8 cellular contexts compared by ENCODE assay signal in the genomic region with DNA sequence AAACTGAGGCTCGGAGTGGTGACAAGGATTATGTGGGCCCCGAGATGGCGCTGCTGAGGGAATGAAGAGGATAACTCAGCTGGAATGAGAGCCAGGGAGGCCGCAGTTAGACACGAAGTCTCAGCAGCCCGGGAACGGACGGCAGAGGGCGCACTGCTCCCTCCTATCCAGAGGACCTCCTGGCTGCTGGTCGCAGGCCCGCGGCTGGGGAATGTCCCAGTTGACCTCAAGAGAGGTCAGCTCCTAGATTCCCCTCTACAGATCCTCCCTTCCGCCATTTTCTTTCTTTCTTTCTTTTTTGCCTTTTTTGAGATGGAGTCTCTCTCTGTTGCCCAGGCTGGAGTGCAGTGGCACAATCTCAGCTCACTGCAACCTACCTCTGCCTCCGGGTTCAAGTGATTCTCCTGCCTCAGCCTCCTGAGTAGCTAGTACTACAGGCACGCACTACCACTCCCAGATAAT. TPM values are rescaled to one million over a fixed set of nuclear protein-coding genes. Genes with fewer than 3 reads are reported as not detected.
DNase-seq lines count a peak whose midpoint lies in the region; ATAC-seq, FAIRE-seq and TF ChIP-seq lines count a peak whose summit lies in the region.

No MANE protein-coding gene starts in this region.

- no peaks in the 10 kb centered on the region for H3K79me2 ChIP-seq in parathyroid adenoma

- H3K4me3 ChIP-seq in Jurkat, Clone E6-1 (ENCODE audit: low read length) = no peak overlapping the region
- no peak overlapping the region for H3K4me3 ChIP-seq in RWPE2 (ENCODE audit: severe bottlenecking)
- H3K4me3 ChIP-seq in parathyroid adenoma (ENCODE audit: low read depth, low read length) = no peak overlapping the region

- H3K9me3 ChIP-seq in RWPE2 (ENCODE audit: severe bottlenecking) (peaks cover 4% of the 10 kb centered on the region), parathyroid adenoma (ENCODE audit: control insufficient read depth, low read length) (no peaks in the 10 kb centered on the region)

- H3K4me2 ChIP-seq in parathyroid adenoma (ENCODE audit: low read length) = no peak overlapping the region

- H3K9ac ChIP-seq in parathyroid adenoma = no peak overlapping the region

- H3K36me3 ChIP-seq in RWPE2 (ENCODE audit: low read depth) = no peaks in the 10 kb centered on the region
- H3K36me3 ChIP-seq in parathyroid adenoma (ENCODE audit: control insufficient read depth, insufficient read depth, low read length) = no peaks in the 10 kb centered on the region

- H3K4me1 ChIP-seq in RWPE2 (ENCODE audit: insufficient read depth, poor library complexity, severe bottlenecking) (no peaks in the 10 kb centered on the region), parathyroid adenoma (no peaks in the 10 kb centered on the region)

- TF ChIP-seq CTCF in D721Med (IDR thresholded peaks at IDR 0.05; ENCODE audit: insufficient read depth, missing control alignments) (peak; percentile 64), RWPE2 (IDR thresholded peaks at IDR 0.05; ENCODE audit: poor library complexity, severe bottlenecking) (peak; percentile 75), parathyroid adenoma (IDR thresholded peaks at IDR 0.05) (peak; percentile 76)

- H2AFZ ChIP-seq in parathyroid adenoma = no peak overlapping the region

- DNase-seq in D721Med (ENCODE audit: insufficient read length, low spot score) (peak; percentile 75), RWPE2 (ENCODE audit: low spot score) (no peak), germinal center (ENCODE audit: low spot score) (peak; percentile 73), ureter (ENCODE audit: low spot score) (peak; percentile 62)
- peak; percentile 46 for DNase-seq in Jurkat, Clone E6-1 (ENCODE audit: low read depth, low spot score)
- DNase-seq in activated T-helper 9 cell treated with anti-CD3 and anti-CD28 coated beads, Interleukin-2, amount 50 U/mL, for 16 hours (ENCODE audit: low read depth) = peak; percentile 33

- no peak for FAIRE-seq in D721Med (lab: Jason Lieb, UNC)

- H3K27me3 ChIP-seq in RWPE2 (ENCODE audit: insufficient read depth, poor library complexity, severe bottlenecking) (no peaks in the 10 kb centered on the region), parathyroid adenoma (ENCODE audit: control insufficient read depth, insufficient read depth, low read length) (no peaks in the 10 kb centered on the region)

- H3K27ac ChIP-seq in RWPE2 (ENCODE audit: poor library complexity, severe bottlenecking) (no peak overlapping the region), parathyroid adenoma (no peak overlapping the region)

- ATAC-seq in RWPE2 (ENCODE audit: low read depth) (peak; percentile 84), GM18873 (IDR thresholded peaks at IDR 0.05; ENCODE audit: low FRiP score, unreplicated experiment) (no peak)

RNA-seq across cellular contexts. Expression of a gene that starts 24.1 kb away (rescaled TPM):
- not detected for polyA plus RNA-seq in Jurkat, Clone E6-1 (2012; ENCODE audit: insufficient read depth, insufficient read length)
- total RNA-seq in ureter = not detected

RNA-seq across cellular contexts. Expression of a gene that starts 26.8 kb away (rescaled TPM):
- 33.1 TPM for polyA plus RNA-seq in Jurkat, Clone E6-1 (2012; ENCODE audit: insufficient read depth, insufficient read length)
- total RNA-seq in ureter = 26.6 TPM

RNA-seq across cellular contexts. Expression of a gene that starts 30.4 kb away (rescaled TPM):
- polyA plus RNA-seq in Jurkat, Clone E6-1 (2012; ENCODE audit: insufficient read depth, insufficient read length) = 0.59 TPM
- total RNA-seq in ureter = 4.7 TPM
